ENCODE assay signal across 1 cellular context in genomic region chr13:93637852-93638251, GRCh38.
TF ChIP-seq lines count a peak whose summit lies in the region.

No MANE protein-coding gene starts in this region.

TF ChIP-seq in HepG2, 621 proteins besides CTCF, POLR2A, EP300 and RAD21 (continued from another document):
- no peak for TF ChIP-seq DDIT3 (CRISPR knock-in tag; IDR thresholded peaks at IDR 0.05)
- TF ChIP-seq PHF21A (CRISPR knock-in tag; IDR thresholded peaks at IDR 0.05) = no peak
- TF ChIP-seq ZNF773 (CRISPR knock-in tag; IDR thresholded peaks at IDR 0.05; ENCODE audit: borderline replicate concordance) = no peak
- TF ChIP-seq ZNF224 (CRISPR knock-in tag; IDR thresholded peaks at IDR 0.05) = no peak
- TF ChIP-seq WIZ (CRISPR knock-in tag; IDR thresholded peaks at IDR 0.05) = no peak
- no peak for TF ChIP-seq SALL2 (CRISPR knock-in tag; IDR thresholded peaks at IDR 0.05)
- TF ChIP-seq MATR3 (CRISPR knock-in tag; IDR thresholded peaks at IDR 0.05) = no peak
- no peak for TF ChIP-seq SCMH1 (CRISPR knock-in tag; IDR thresholded peaks at IDR 0.05; ENCODE audit: borderline replicate concordance)
- TF ChIP-seq MAFK (conservative IDR thresholded peaks at IDR 0.05 in 1 of 2, IDR thresholded peaks at IDR 0.05 in 1 of 2; ENCODE audit: low read length in 2 of 2) = peak; percentile 80 to 95
- TF ChIP-seq THAP11 (CRISPR knock-in tag; IDR thresholded peaks at IDR 0.05) = no peak
- TF ChIP-seq ZNF282 (IDR thresholded peaks at IDR 0.05; ENCODE audit: partially characterized antibody) = no peak
- TF ChIP-seq ZNF564 (CRISPR knock-in tag; IDR thresholded peaks at IDR 0.05) = no peak
- TF ChIP-seq TP53 (CRISPR knock-in tag; conservative IDR thresholded peaks at IDR 0.05) = no peak
- no peak for TF ChIP-seq ZNF607 (CRISPR knock-in tag; IDR thresholded peaks at IDR 0.05; ENCODE audit: borderline replicate concordance)
